ENCODE assay signal across 33 cellular contexts in genomic region chr21:29854795-29855194, GRCh38.
"Had no signal": no experiment of that assay in that cellular context is flagged by ENCODE, and none has a peak within 500 bp of the region (broad histone marks: within the 10 kb centered on the region; RNA-seq: fewer than 3 reads in every experiment).

No MANE protein-coding gene starts in this region.

- H3K4me1 ChIP-seq: parathyroid adenoma, psoas muscle, spleen, suprapubic skin, testis, tibial artery, transverse colon, upper lobe of right lung, uterus had no signal

- H3K9me3 ChIP-seq: neutrophil, ovary, psoas muscle, spleen, suprapubic skin, testis, tibial artery, transverse colon, upper lobe of right lung, uterus had no signal

- H3K4me2 ChIP-seq: smooth muscle cell had no signal

- H3K79me2 ChIP-seq: parathyroid adenoma had no signal

- H3K27ac ChIP-seq: neutrophil, ovary, parathyroid adenoma, psoas muscle, skin epidermis, spleen, suprapubic skin, testis, tibial artery, transverse colon, upper lobe of right lung, uterus had no signal

- H2AFZ ChIP-seq: parathyroid adenoma had no signal

- H3K36me3 ChIP-seq: neutrophil, ovary, spleen, suprapubic skin, tibial artery, transverse colon, upper lobe of right lung, uterus had no signal

- H3K9me3 Mint-ChIP-seq: nephron; neural crest cell; stimulated activated memory B cell treated with anti-CD40 and anti-IgM and Interleukin-4, amounts not matched to agents 10 μg/mL and 1 μg/mL and 100 μg/mL, for 72 hours; stimulated activated naive CD8-positive, alpha-beta T cell treated with anti-CD3 and anti-CD28 coated beads, Interleukin-15, amount 100 ng/mL, for 72 hours; type B pancreatic cell had no signal

- H3K4me3 ChIP-seq: ovary, psoas muscle, skin epidermis, smooth muscle cell, spleen, suprapubic skin, testis, tibial artery, transverse colon, upper lobe of right lung, uterus had no signal

- H3K27ac Mint-ChIP-seq: naive thymus-derived CD4-positive, alpha-beta T cell; natural killer cell; nephron; progenitor cell of endocrine pancreas; stimulated activated memory B cell treated with anti-CD40 and anti-IgM and Interleukin-4, amounts not matched to agents 10 μg/mL and 1 μg/mL and 100 μg/mL, for 72 hours; stimulated activated naive CD8-positive, alpha-beta T cell treated with anti-CD3 and anti-CD28 coated beads, Interleukin-15, amount 100 ng/mL, for 72 hours; type B pancreatic cell had no signal

- H3K27me3 Mint-ChIP-seq: progenitor cell of endocrine pancreas; stimulated activated memory B cell treated with anti-CD40 and anti-IgM and Interleukin-4, amounts not matched to agents 10 μg/mL and 1 μg/mL and 100 μg/mL, for 72 hours; type B pancreatic cell had no signal

- H3K4me1 Mint-ChIP-seq: naive thymus-derived CD4-positive, alpha-beta T cell; natural killer cell; nephron; stimulated activated memory B cell treated with anti-CD40 and anti-IgM and Interleukin-4, amounts not matched to agents 10 μg/mL and 1 μg/mL and 100 μg/mL, for 72 hours; stimulated activated naive CD8-positive, alpha-beta T cell treated with anti-CD3 and anti-CD28 coated beads, Interleukin-15, amount 100 ng/mL, for 72 hours had no signal

- H3K9ac ChIP-seq: parathyroid adenoma had no signal

- H3K36me3 Mint-ChIP-seq: naive thymus-derived CD4-positive, alpha-beta T cell; natural killer cell; stimulated activated memory B cell treated with anti-CD40 and anti-IgM and Interleukin-4, amounts not matched to agents 10 μg/mL and 1 μg/mL and 100 μg/mL, for 72 hours; type B pancreatic cell had no signal

- ATAC-seq: naive thymus-derived CD4-positive, alpha-beta T cell; natural killer cell; psoas muscle; right cardiac atrium; sciatic nerve; stimulated activated memory B cell treated with anti-CD40 and anti-IgM and Interleukin-4, amounts not matched to agents 10 μg/mL and 1 μg/mL and 100 μg/mL, for 72 hours; stimulated activated naive CD8-positive, alpha-beta T cell treated with anti-CD3 and anti-CD28 coated beads, Interleukin-15, amount 100 ng/mL, for 72 hours; stimulated activated naive CD8-positive, alpha-beta T cell treated with anti-CD3 and anti-CD28 coated beads, Interleukin-15, Interleukin-2, amounts not matched to agents 100 U/mL and 50 U/mL, for 24 hours; upper lobe of right lung had no signal

- DNase-seq: naive thymus-derived CD4-positive, alpha-beta T cell; natural killer cell; nucleus accumbens; ovary; posterior cingulate gyrus; psoas muscle; right cardiac atrium; spleen; stimulated activated CD4-positive, alpha-beta T cell treated with anti-CD3 and anti-CD28 coated beads, Interleukin-12 subunit alpha, Interleukin-12 subunit beta, amount 100 ng/mL, for 4 hours; stimulated activated CD4-positive, alpha-beta T cell treated with anti-CD3 and anti-CD28 coated beads, Interleukin-1b, Interleukin-23, amount 100 ng/mL, for 48 hours; stimulated activated CD4-positive, alpha-beta T cell treated with anti-CD3 and anti-CD28 coated beads, Interleukin-4, amount 100 ng/mL, for 1 hour; stimulated activated CD4-positive, alpha-beta T cell treated with anti-CD3 and anti-CD28 coated beads, Interleukin-4, amount 100 ng/mL, for 4 hours; stimulated activated CD8-positive, alpha-beta memory T cell treated with anti-CD3 and anti-CD28 coated beads, Interleukin-4, amount 100 ng/mL, for 48 hours; stimulated activated naive CD4-positive, alpha-beta T cell; stimulated activated naive CD8-positive, alpha-beta T cell treated with anti-CD3 and anti-CD28 coated beads, Interleukin-15, amount 100 ng/mL, for 72 hours; stimulated activated naive CD8-positive, alpha-beta T cell treated with anti-CD3 and anti-CD28 coated beads, Interleukin-15, Interleukin-2, amounts not matched to agents 100 U/mL and 50 U/mL, for 24 hours; substantia nigra; testis; tibial artery; transverse colon; upper lobe of right lung; uterus had no signal

- H3K4me3 Mint-ChIP-seq: naive thymus-derived CD4-positive, alpha-beta T cell; natural killer cell; nephron; neural crest cell; stimulated activated memory B cell treated with anti-CD40 and anti-IgM and Interleukin-4, amounts not matched to agents 10 μg/mL and 1 μg/mL and 100 μg/mL, for 72 hours; stimulated activated naive CD8-positive, alpha-beta T cell treated with anti-CD3 and anti-CD28 coated beads, Interleukin-15, amount 100 ng/mL, for 72 hours; type B pancreatic cell had no signal

- H3K27me3 ChIP-seq: neutrophil, ovary, spleen, suprapubic skin, testis, tibial artery, transverse colon, upper lobe of right lung, uterus had no signal
